Comparison of ENCODE assay signal across 11 cellular contexts in the genomic region with DNA sequence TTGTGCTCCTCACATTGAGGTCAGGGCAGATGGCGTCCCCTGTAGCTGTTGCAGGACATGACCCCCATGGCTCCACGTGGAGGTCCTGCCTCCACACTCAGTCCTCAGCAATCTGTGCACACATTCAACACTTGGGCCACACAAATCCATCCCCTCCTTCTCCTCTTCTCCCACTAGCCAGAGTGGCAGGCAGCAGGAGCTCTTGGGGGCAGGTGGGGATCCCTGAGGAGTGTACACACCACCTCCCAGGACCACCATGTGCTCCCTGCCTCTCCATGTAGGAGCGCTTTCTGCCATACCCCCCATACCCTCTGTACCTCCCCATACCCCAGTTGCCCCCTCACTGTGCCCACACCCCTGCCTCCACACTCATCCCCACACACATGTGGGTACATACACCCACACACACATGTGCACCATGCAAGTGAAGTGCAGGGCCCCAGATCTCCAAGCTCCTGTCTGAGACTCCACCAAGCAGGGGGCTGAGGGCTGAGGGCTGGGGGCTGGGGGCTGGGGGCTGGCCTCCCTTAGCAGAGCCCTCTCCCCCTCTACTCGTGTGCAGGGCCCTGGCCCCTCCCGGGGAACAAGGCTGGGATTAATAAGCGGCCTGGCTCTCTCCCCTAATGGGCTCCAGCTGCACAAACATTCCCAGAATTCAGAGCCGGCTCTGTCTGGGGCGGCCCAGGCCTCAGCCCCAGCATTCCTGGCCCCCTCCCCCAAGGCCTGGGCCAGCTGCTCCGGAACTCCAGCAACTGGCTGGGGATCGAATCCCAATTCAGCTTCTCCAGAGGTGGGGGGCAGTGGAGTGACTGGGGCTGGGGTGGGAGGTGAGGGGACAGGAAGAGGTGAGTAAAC. TPM values are rescaled to one million over a fixed set of nuclear protein-coding genes. Genes with fewer than 3 reads are reported as not detected.
DNase-seq lines count a peak whose midpoint lies in the region; TF ChIP-seq lines count a peak whose summit lies in the region.
"Had no signal": no experiment of that assay in that cellular context is flagged by ENCODE, and none has a peak within 500 bp of the region (broad histone marks: within the 10 kb centered on the region; RNA-seq: fewer than 3 reads in every experiment).

No MANE protein-coding gene starts in this region.

- H3K4me1 ChIP-seq in cardiac muscle cell (ENCODE audit: low read depth) (peaks cover 12% of the 10 kb centered on the region), NT2/D1 (ENCODE audit: insufficient read depth, insufficient read length) (peaks cover 18% of the 10 kb centered on the region)

- H3K4me3 Mint-ChIP-seq in type B pancreatic cell: no peak overlapping the region
- H3K4me3 Mint-ChIP-seq: activated CD4-positive, alpha-beta T cell treated with anti-CD3 and anti-CD28 coated beads, Interleukin-2, amount 10 ng/mL, durations not matched to agents 7 days and 5 days had no signal

- DNase-seq in cardiac muscle cell (ENCODE audit: low read depth in 1 of 2, low spot score in 1 of 2) (peak in 1 of 2 donors; percentile 45), cardiac septum (ENCODE audit: low spot score) (no peak), NT2/D1 (ENCODE audit: low read depth, low spot score) (peak; percentile 68), fibroblast of the conjunctiva (ENCODE audit: low read depth) (peak; percentile 54), type B pancreatic cell (ENCODE audit: extremely low spot score, unreplicated experiment) (peak; percentile 80), activated gamma-delta T cell treated with Interleukin-2 at 50 U/mL for 16 hours (no peak), SW480 (ENCODE audit: low spot score) (no peak)
- DNase-seq in activated effector memory CD4-positive, alpha-beta T cell treated with Interleukin-2 at 50 U/mL for 16 hours: no peak
- DNase-seq: ACHN; activated CD4-positive, alpha-beta T cell treated with anti-CD3 and anti-CD28 coated beads, Interleukin-2, amount 10 ng/mL, durations not matched to agents 7 days and 5 days; amygdala had no signal

- peak overlapping the region; percentile 10 for H3K27ac ChIP-seq in cardiac muscle cell

- no peaks in the 10 kb centered on the region for H3K9me3 Mint-ChIP-seq in type B pancreatic cell
- H3K9me3 Mint-ChIP-seq: activated CD4-positive, alpha-beta T cell treated with anti-CD3 and anti-CD28 coated beads, Interleukin-2, amount 10 ng/mL, durations not matched to agents 7 days and 5 days had no signal

- H3K4me3 ChIP-seq in cardiac muscle cell (no peak overlapping the region), NT2/D1 (ENCODE audit: insufficient read length, low read depth) (no peak overlapping the region)

- peaks cover 29% of the 10 kb centered on the region for H3K4me1 Mint-ChIP-seq in type B pancreatic cell (ENCODE audit: unreplicated experiment)
- H3K4me1 Mint-ChIP-seq: activated CD4-positive, alpha-beta T cell treated with anti-CD3 and anti-CD28 coated beads, Interleukin-2, amount 10 ng/mL, durations not matched to agents 7 days and 5 days had no signal

- H3K36me3 Mint-ChIP-seq in type B pancreatic cell: no peaks in the 10 kb centered on the region

- intact Hi-C loops in cardiac septum (cut with DNase I): no loop called here

- no peaks in the 10 kb centered on the region for H3K27me3 ChIP-seq in cardiac muscle cell
- H3K27me3 ChIP-seq in NT2/D1 (ENCODE audit: insufficient read depth, insufficient read length): no peaks in the 10 kb centered on the region

- peaks cover 5% of the 10 kb centered on the region for H3K27me3 Mint-ChIP-seq in type B pancreatic cell

- H3K27ac Mint-ChIP-seq in type B pancreatic cell: no peak overlapping the region
- H3K27ac Mint-ChIP-seq: activated CD4-positive, alpha-beta T cell treated with anti-CD3 and anti-CD28 coated beads, Interleukin-2, amount 10 ng/mL, durations not matched to agents 7 days and 5 days had no signal

- peak overlapping the region; percentile 58 for H3K9ac ChIP-seq in NT2/D1 (ENCODE audit: insufficient read length, low read depth)

- H3K9me3 ChIP-seq in cardiac muscle cell (ENCODE audit: low read depth) (no peaks in the 10 kb centered on the region), NT2/D1 (ENCODE audit: insufficient read depth, low read length) (0 out of 2 replicates have a peak, but pooled peaks cover 5% of the 10 kb centered on the region)

- TF ChIP-seq CTCF in cardiac muscle cell (IDR thresholded peaks at IDR 0.05; ENCODE audit: low read depth, low read length): no peak
- no peak for TF ChIP-seq CTCF in type B pancreatic cell (conservative IDR thresholded peaks at IDR 0.05)

- H3K36me3 ChIP-seq in cardiac muscle cell: no peaks in the 10 kb centered on the region
- no peaks in the 10 kb centered on the region for H3K36me3 ChIP-seq in NT2/D1 (ENCODE audit: insufficient read depth, insufficient read length, low read length)

RNA-seq across cellular contexts. Expression of a gene that starts 48.2 kb away (rescaled TPM):
- total RNA-seq in cardiac muscle cell (0.21 and 0.46 TPM in 2 replicates), cardiac septum (not detected), type B pancreatic cell (ENCODE audit: low replicate concordance) (0.60 TPM in 1 of 2 replicates, not detected in the other)
- 1.1 and 2.3 TPM in 2 replicates for polyA plus RNA-seq in cardiac muscle cell

RNA-seq across cellular contexts. Expression of a gene that starts 50.8 kb away (rescaled TPM):
- total RNA-seq in cardiac muscle cell (47.1 and 47.4 TPM in 2 replicates), cardiac septum (5.7 TPM), type B pancreatic cell (ENCODE audit: low replicate concordance) (3.6 and 54.4 TPM in 2 replicates)
- polyA plus RNA-seq in cardiac muscle cell: 51.5 and 63.4 TPM in 2 replicates

Comparison
In these comparisons a context has a peak if more than half of its experiments do, and no peak if none do; other contexts are left out.
1. DNase-seq: peak in NT2/D1 (single experiment), fibroblast of the conjunctiva (single experiment) and type B pancreatic cell (single experiment); none in cardiac septum (single experiment), activated gamma-delta T cell treated with Interleukin-2 at 50 U/mL for 16 hours (single experiment), SW480 (single experiment) and activated effector memory CD4-positive, alpha-beta T cell treated with Interleukin-2 at 50 U/mL for 16 hours (single experiment).